8 cellular contexts compared by ENCODE assay signal in the genomic region with DNA sequence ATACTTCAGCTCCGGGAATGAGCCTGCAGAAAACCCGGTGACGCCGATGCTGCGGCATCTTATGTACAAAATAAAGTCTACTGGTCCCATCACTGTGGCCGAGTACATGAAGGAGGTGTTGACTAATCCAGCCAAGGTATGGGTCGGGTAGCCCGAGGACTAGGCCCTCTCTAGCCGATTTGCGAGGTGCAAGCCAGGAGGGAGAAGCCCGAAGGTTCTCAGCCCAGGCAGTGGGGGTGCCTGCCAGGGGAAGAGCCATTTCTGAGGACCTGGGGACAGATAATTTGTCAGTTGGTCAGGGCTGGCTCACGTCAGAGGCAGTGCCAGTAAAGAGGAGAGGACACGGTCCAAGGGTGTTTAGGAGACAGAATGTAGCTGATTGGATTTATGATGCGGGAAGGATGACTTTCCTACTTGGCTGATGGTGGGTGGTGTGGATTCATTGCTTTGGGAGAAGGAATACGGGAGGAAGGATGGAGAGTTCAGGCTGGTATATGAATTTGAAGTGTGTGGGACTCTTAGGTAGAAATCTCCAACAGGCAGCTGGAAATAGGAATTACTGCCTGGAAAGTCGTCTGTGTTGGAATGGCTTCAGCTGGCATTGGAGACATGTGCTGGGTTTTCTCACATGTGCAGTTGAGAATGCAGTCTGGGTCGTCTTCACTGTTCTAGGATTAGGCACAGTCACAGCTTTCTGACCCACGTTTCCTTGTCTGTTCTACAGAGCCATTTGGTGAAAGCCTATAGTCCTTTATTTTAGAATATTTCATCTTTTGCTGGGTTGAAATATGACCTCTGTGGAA. TPM values are rescaled to one million over a fixed set of nuclear protein-coding genes. Genes with fewer than 3 reads are reported as not detected.
DNase-seq lines count a peak whose midpoint lies in the region; ATAC-seq and TF ChIP-seq lines count a peak whose summit lies in the region.

No MANE protein-coding gene starts in this region.

- H3K4me3 ChIP-seq in IMR-90 (ENCODE audit: insufficient read depth, low read depth, low read length) (peak overlapping the region; percentile 93), brain microvascular endothelial cell (ENCODE audit: low read depth, low read length) (peak overlapping the region; percentile 95), kidney epithelial cell (ENCODE audit: low read depth, low read length) (peak overlapping the region; percentile 85)

- CTCF ChIA-PET in IMR-90 (lab: Yijun Ruan, JAX), result no interaction called here

- H3K79me1 ChIP-seq in IMR-90 (ENCODE audit: low read depth in 1 of 2, low read length in 2 of 2), result peaks cover 42 to 68% of the 10 kb centered on the region in 2 experiments

- no TSS peak for BruUV-seq in IMR-90 (replicated peaks; lab: Mats Ljungman, UMichigan)

- H4K91ac ChIP-seq in IMR-90 (ENCODE audit: insufficient read depth, low read depth, low read length), result peak overlapping the region; percentile 34; the same call in 1 of the 2 replicates

- peak overlapping the region; percentile 82 for H3K4ac ChIP-seq in IMR-90 (ENCODE audit: low read depth, low read length)

- H3K56ac ChIP-seq in IMR-90 (ENCODE audit: extremely low read depth, insufficient read depth, low read length), result peak overlapping the region; percentile 59; the same call in 1 of the 2 replicates

- H3K4me2 ChIP-seq in IMR-90 (ENCODE audit: low read depth, low read length), result peak overlapping the region; percentile 77

- peaks cover 6% of the 10 kb centered on the region for H3K4me1 ChIP-seq in IMR-90 (ENCODE audit: control insufficient read depth, insufficient read depth, low read length)

- H3K23ac ChIP-seq in IMR-90 (ENCODE audit: low read depth, low read length), result peak overlapping the region; percentile 88; the same call in 1 of the 2 replicates

- H2AK5ac ChIP-seq in IMR-90 (ENCODE audit: low read depth, low read length), result peak overlapping the region; percentile 20

- H4K5ac ChIP-seq in IMR-90 (ENCODE audit: low read depth, low read length), result peak overlapping the region; percentile 45; the same call in 1 of the 2 replicates

- peak overlapping the region; percentile 97 for H2AFZ ChIP-seq in IMR-90 (replicated peaks; ENCODE audit: low read length, poor library complexity)

- no peak for TF ChIP-seq RAD21 in IMR-90 (IDR thresholded peaks at IDR 0.05; ENCODE audit: low read length)

- H2AK9ac ChIP-seq in IMR-90 (replicated peaks; ENCODE audit: low read depth, low read length, poor library complexity), result peak overlapping the region; percentile 59

- in situ Hi-C loops in IMR-90 (cut with MboI; ENCODE audit: low sequenced_read_pairs) (no loop called here), brain microvascular endothelial cell (cut with HindIII; ENCODE audit: low pct_ligation_motif_present, low sequenced_read_pairs) (no loop called here)

- dilution Hi-C loops in IMR-90 (cut with HindIII; ENCODE audit: low sequenced_read_pairs, unreplicated experiment), result no loop called here

- TF ChIP-seq CTCF in IMR-90 (conservative IDR thresholded peaks at IDR 0.05; ENCODE audit: low read depth, low read length) (no peak), brain microvascular endothelial cell (IDR thresholded peaks at IDR 0.05; ENCODE audit: low read depth, low read length, missing control alignments) (no peak), kidney epithelial cell (IDR thresholded peaks at IDR 0.05; ENCODE audit: insufficient read depth, low read length, poor library complexity, severe bottlenecking) (no peak)

- H2BK20ac ChIP-seq in IMR-90 (ENCODE audit: low read depth, low read length), result no peak overlapping the region

- peak overlapping the region; percentile 90 for H3K9ac ChIP-seq in IMR-90 (ENCODE audit: low read depth, low read length)

- WGBS in IMR-90 (ENCODE audit: extremely low coverage in 2 of 2, insufficient read length in 1 of 2), 2 experiments, result 15% methylated on average over 17 of the region's 18 CpGs; no CpG with 5 or more reads in 1 of the 2 experiments

- H2BK120ac ChIP-seq in IMR-90 (ENCODE audit: low read depth, low read length), result no peak overlapping the region

- H2BK5ac ChIP-seq in IMR-90 (ENCODE audit: low read depth, low read length, poor library complexity, severe bottlenecking), result peak overlapping the region; percentile 64

- no peak overlapping the region for H2BK15ac ChIP-seq in IMR-90 (ENCODE audit: low read depth, low read length)

- DNase-seq in NCI-H82 (lab: John Stamatoyannopoulos, UW) (peak; percentile 56), NCI-H82 treated with DMSO at 0.1 percent for 48 hours (lab: John Stamatoyannopoulos, UW; ENCODE audit: unreplicated experiment) (no peak), IMR-90 (peak; percentile 27), brain microvascular endothelial cell (no peak), kidney epithelial cell (ENCODE audit: low read depth) (no peak), NCI-H2196 treated with DMSO at 0.1 percent for 48 hours (lab: John Stamatoyannopoulos, UW; ENCODE audit: unreplicated experiment) (no peak)

- intact Hi-C loops in IMR-90 (cut with micrococcal nuclease), result no loop called here

- POLR2A ChIA-PET in IMR-90 (lab: Charles Lee; ENCODE audit: unreplicated experiment), result no interaction called here

- TF ChIP-seq POLR2A in IMR-90 (IDR thresholded peaks at IDR 0.05; ENCODE audit: low read depth, low read length), result no peak; the same call in 1 of the 2 replicates

- H3K14ac ChIP-seq in IMR-90 (replicated peaks; ENCODE audit: low read depth, low read length), result peak overlapping the region; percentile 78; the same call in 1 of the 2 replicates

- H3K27me3 ChIP-seq in IMR-90 (ENCODE audit: control insufficient read depth, insufficient read depth, low read length) (no peaks in the 10 kb centered on the region), brain microvascular endothelial cell (replicated peaks) (no peaks in the 10 kb centered on the region), kidney epithelial cell (ENCODE audit: control insufficient read depth, insufficient read depth, low read length) (no peaks in the 10 kb centered on the region)

- H3K36me3 ChIP-seq in IMR-90 (ENCODE audit: control insufficient read depth, insufficient read depth, low read length) (peaks cover 11% of the 10 kb centered on the region), brain microvascular endothelial cell (replicated peaks) (peaks cover 4% of the 10 kb centered on the region), kidney epithelial cell (ENCODE audit: control insufficient read depth, insufficient read depth, low read length) (no peaks in the 10 kb centered on the region)

- H3K9me1 ChIP-seq in IMR-90 (ENCODE audit: insufficient read depth, low read length), result peaks cover 14% of the 10 kb centered on the region

- H3K9me3 ChIP-seq in IMR-90 (ENCODE audit: control insufficient read depth, insufficient read depth, low read length), result no peaks in the 10 kb centered on the region

- peak overlapping the region; percentile 23 to 90; a peak in 2 of 4 replicates for H4K8ac ChIP-seq in IMR-90 (ENCODE audit: low read depth in 2 of 2, low read length in 2 of 2)

- peak; percentile 37 for ATAC-seq in IMR-90 (ENCODE audit: low read depth)
- ATAC-seq in HG03139 (IDR thresholded peaks at IDR 0.05; ENCODE audit: unreplicated experiment), result no peak

- H4K20me1 ChIP-seq in IMR-90 (ENCODE audit: insufficient read depth, low read length), result peaks cover 17% of the 10 kb centered on the region

- H3K27ac ChIP-seq in IMR-90 (ENCODE audit: insufficient read depth, low read length) (peak overlapping the region; percentile 89), brain microvascular endothelial cell (peak overlapping the region; percentile 97), temporal lobe (ENCODE audit: low read depth, low read length) (peak overlapping the region; percentile 54)

- peak overlapping the region; percentile 5; the same call in 1 of the 2 replicates for H3K18ac ChIP-seq in IMR-90 (ENCODE audit: low read depth, low read length)

TF ChIP-seq in IMR-90, 13 proteins besides CTCF, POLR2A, EP300 and RAD21:
- TF ChIP-seq CEBPB (IDR thresholded peaks at IDR 0.05; ENCODE audit: low read depth, low read length) (no peak), MXI1 (IDR thresholded peaks at IDR 0.05; ENCODE audit: borderline replicate concordance, low read depth, low read length) (0 out of 2 replicates have a peak, but pooled peaks have one; percentile 14), MAFK (IDR thresholded peaks at IDR 0.05; ENCODE audit: low read depth, low read length) (no peak)

RNA-seq across cellular contexts. Expression of a gene that starts 0.9 kb away (rescaled TPM):
- total RNA-seq in IMR-90 (2012; rRNA removed) (9.9 and 12.8 TPM in 2 replicates), kidney epithelial cell (12.4 and 13.5 TPM in 2 replicates), temporal lobe (25.3 TPM)
- polyA plus RNA-seq in IMR-90 (2012; rRNA removed), result 14.1 and 17.4 TPM in 2 replicates
- 3.0 and 4.4 TPM in 2 replicates for polyA plus RNA-seq in IMR-90 (2012; cell fraction: cytosol; rRNA removed)
- 11.1 and 75.5 TPM in 2 replicates for polyA plus RNA-seq in IMR-90 (2012; cell fraction: nucleus; rRNA removed; ENCODE audit: low replicate concordance)

RNA-seq across cellular contexts. Expression of a gene that starts 0.9 kb away (rescaled TPM):
- total RNA-seq in IMR-90 (2012; rRNA removed), result 33.3 and 47.8 TPM in 2 replicates
- 9.4 and 9.5 TPM in 2 replicates for polyA plus RNA-seq in IMR-90 (2012; rRNA removed)
- polyA plus RNA-seq in IMR-90 (2012; cell fraction: cytosol; rRNA removed), result 0.80 and 1.4 TPM in 2 replicates
- 0.39 and 4.1 TPM in 2 replicates for polyA plus RNA-seq in IMR-90 (2012; cell fraction: nucleus; rRNA removed; ENCODE audit: low replicate concordance)
- 30.3 and 43.2 TPM in 2 replicates for total RNA-seq in kidney epithelial cell
- 44.3 TPM for total RNA-seq in temporal lobe

RNA-seq across cellular contexts. Expression of a gene that starts 36.0 kb away (rescaled TPM):
- total RNA-seq in IMR-90 (2012; rRNA removed) (16.8 and 23.3 TPM in 2 replicates), kidney epithelial cell (15.9 and 21.3 TPM in 2 replicates), temporal lobe (24.6 TPM)
- polyA plus RNA-seq in IMR-90 (2012; rRNA removed), result 26.3 and 31.5 TPM in 2 replicates
- 8.6 and 20.8 TPM in 2 replicates for polyA plus RNA-seq in IMR-90 (2012; cell fraction: cytosol; rRNA removed)
- 2.9 and 16.4 TPM in 2 replicates for polyA plus RNA-seq in IMR-90 (2012; cell fraction: nucleus; rRNA removed; ENCODE audit: low replicate concordance)

RNA-seq across cellular contexts. Expression of a gene that starts 43.9 kb away (rescaled TPM):
- total RNA-seq in IMR-90 (2012; rRNA removed) (not detected in 2 replicates), kidney epithelial cell (not detected in 2 replicates), temporal lobe (not detected)
- polyA plus RNA-seq in IMR-90 (2012; rRNA removed), result not detected in 2 replicates
- polyA plus RNA-seq in IMR-90 (2012; cell fraction: cytosol; rRNA removed), result not detected in 2 replicates
- polyA plus RNA-seq in IMR-90 (2012; cell fraction: nucleus; rRNA removed; ENCODE audit: low replicate concordance), result not detected in 2 replicates

Comparison
In these comparisons a context has a peak if more than half of its experiments do, and no peak if none do; other contexts are left out.
1. DNase-seq: peak in NCI-H82 (single experiment) and IMR-90 (single experiment); none in NCI-H82 treated with DMSO at 0.1 percent for 48 hours (single experiment), brain microvascular endothelial cell (single experiment), kidney epithelial cell (single experiment) and NCI-H2196 treated with DMSO at 0.1 percent for 48 hours (single experiment).
2. Peak in every context shown above with its lines, with median percentiles within 50 percentile points of each other: H3K27ac ChIP-seq and H3K4me3 ChIP-seq.